In the genomic region with DNA sequence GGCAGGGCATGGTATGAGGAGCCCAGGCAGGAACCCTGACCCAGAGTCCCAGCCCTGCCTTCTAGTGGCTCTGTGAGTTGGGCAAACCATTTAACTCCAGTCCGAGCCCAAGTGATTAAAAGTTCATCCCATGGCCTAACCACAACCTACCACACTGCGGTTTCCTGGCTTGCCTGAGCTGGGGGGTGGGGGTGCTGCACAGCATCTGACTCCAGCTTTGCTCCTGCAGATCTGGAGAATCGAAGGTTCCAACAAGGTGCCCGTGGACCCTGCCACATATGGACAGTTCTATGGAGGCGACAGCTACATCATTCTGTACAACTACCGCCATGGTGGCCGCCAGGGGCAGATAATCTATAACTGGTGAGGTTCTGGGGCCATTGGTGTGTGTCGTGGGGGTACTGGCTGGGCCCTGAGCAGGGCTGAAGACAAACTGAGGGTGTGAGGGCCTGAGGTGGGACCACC, we compare ENCODE assay signal across 12 cellular contexts. TPM values are rescaled to one million over a fixed set of nuclear protein-coding genes. Genes with fewer than 3 reads are reported as not detected.
DNase-seq lines count a peak whose midpoint lies in the region; ATAC-seq, FAIRE-seq and TF ChIP-seq lines count a peak whose summit lies in the region.
"Had no signal": no experiment of that assay in that cellular context is flagged by ENCODE, and none has a peak within 500 bp of the region (broad histone marks: within the 10 kb centered on the region; RNA-seq: fewer than 3 reads in every experiment).

No MANE protein-coding gene starts in this region.

- H4K20me1 ChIP-seq in PC-9 (ENCODE audit: insufficient read depth): no peaks in the 10 kb centered on the region

- no peaks in the 10 kb centered on the region for H3K9me3 ChIP-seq in effector memory CD4-positive, alpha-beta T cell (ENCODE audit: control insufficient read depth, low read length)
- H3K9me3 ChIP-seq in skeletal muscle tissue (ENCODE audit: control insufficient read depth in 3 of 3, low read length in 3 of 3): no peaks in the 10 kb centered on the region
- no peaks in the 10 kb centered on the region for H3K9me3 ChIP-seq in PC-9 (ENCODE audit: insufficient read depth, low read depth)
- H3K9me3 ChIP-seq: pancreas had no signal

- no peaks in the 10 kb centered on the region for H3K36me3 ChIP-seq in effector memory CD4-positive, alpha-beta T cell (ENCODE audit: control insufficient read depth, insufficient read depth, low read length)
- H3K36me3 ChIP-seq in skeletal muscle tissue (ENCODE audit: control insufficient read depth in 3 of 3, insufficient read depth in 3 of 3, low read length in 3 of 3) (peaks cover 53 to 64% (median 53%) of the 10 kb centered on the region in 3 donors), PC-9 (ENCODE audit: low read depth) (no peaks in the 10 kb centered on the region)

- intact Hi-C loops in PC-9 (cut with micrococcal nuclease; ENCODE audit: unreplicated experiment): loop anchor here (2.0 to 5.0 kb wide), 3 partner anchors 42 to 564 kb away; no protein-coding TSS in a partner anchor

- no peak overlapping the region for H3K9ac ChIP-seq in skeletal muscle tissue (ENCODE audit: low read depth in 1 of 3, low read length in 3 of 3)

- no peak overlapping the region for H3K27ac ChIP-seq in effector memory CD4-positive, alpha-beta T cell (ENCODE audit: insufficient read depth, low read length, poor library complexity, severe bottlenecking)
- peak overlapping the region; percentile 71 for H3K27ac ChIP-seq in skeletal muscle tissue (ENCODE audit: low read depth, low read length)
- no peak overlapping the region for H3K27ac ChIP-seq in PC-9

- FAIRE-seq in RCC 7860 (lab: Jason Lieb, UNC): peak; percentile 93
- FAIRE-seq: pancreas had no signal

- no peaks in the 10 kb centered on the region for H3K9me2 ChIP-seq in PC-9 (ENCODE audit: insufficient read depth)

- CTCF ChIA-PET in PC-9 (lab: Charles Lee): interaction anchor here (0.6 to 2.1 kb wide), 3 partner anchors 33 to 79 kb away, joined by 3 to 10 read pairs (median 3); no protein-coding TSS in a partner anchor

- no peaks in the 10 kb centered on the region for H3K27me3 ChIP-seq in effector memory CD4-positive, alpha-beta T cell (replicated peaks; ENCODE audit: control insufficient read depth, insufficient read depth, low read length, poor library complexity, severe bottlenecking)
- H3K27me3 ChIP-seq in skeletal muscle tissue (ENCODE audit: control insufficient read depth in 3 of 3, insufficient read depth in 3 of 3, low read length in 3 of 3): no peaks in the 10 kb centered on the region
- H3K27me3 ChIP-seq in PC-9 (ENCODE audit: insufficient read depth, low read depth): no peaks in the 10 kb centered on the region
- H3K27me3 ChIP-seq: pancreas had no signal

- H3K4me3 ChIP-seq in effector memory CD4-positive, alpha-beta T cell (ENCODE audit: insufficient read depth, low read depth, low read length, poor library complexity, severe bottlenecking): no peak overlapping the region
- no peak overlapping the region for H3K4me3 ChIP-seq in skeletal muscle tissue (ENCODE audit: low read length in 3 of 3)
- H3K4me3 ChIP-seq in PC-9: no peak overlapping the region
- H3K4me3 ChIP-seq: pancreas had no signal

- H3K79me2 ChIP-seq in PC-9 (ENCODE audit: low read depth): no peaks in the 10 kb centered on the region

- peaks cover 14% of the 10 kb centered on the region; the same call in 1 of the 2 replicates for H3F3A ChIP-seq in PC-9 (ENCODE audit: insufficient read depth, low read depth)

- ATAC-seq in HG03457 (IDR thresholded peaks at IDR 0.05; ENCODE audit: unreplicated experiment): no peak
- ATAC-seq in GM18519 (IDR thresholded peaks at IDR 0.05; ENCODE audit: low FRiP score, unreplicated experiment): no peak
- ATAC-seq: stimulated activated memory B cell treated with anti-CD40 and anti-IgM and Interleukin-4, amounts not matched to agents 10 μg/mL and 1 μg/mL and 100 μg/mL, for 72 hours had no signal

- BruUV-seq in PC-9 (replicated peaks; lab: Mats Ljungman, UMichigan): no TSS peak

- DNase-seq in ELR (ENCODE audit: low read depth) (peak; percentile 60), RCC 7860 (ENCODE audit: low spot score) (peak; percentile 94), pons (ENCODE audit: low spot score) (no peak), PC-9 (no peak)
- peak in 2 of 3 donors; percentile 7 to 19 for DNase-seq in effector memory CD4-positive, alpha-beta T cell
- DNase-seq: aorta, NCI-H2029 treated with DMSO at 0.1 percent for 48 hours, pancreas had no signal

- H3K4me1 ChIP-seq in effector memory CD4-positive, alpha-beta T cell (ENCODE audit: control insufficient read depth, insufficient read depth, low read length, poor library complexity, severe bottlenecking): peaks cover 8% of the 10 kb centered on the region
- H3K4me1 ChIP-seq in skeletal muscle tissue (ENCODE audit: control insufficient read depth in 3 of 3, insufficient read depth in 3 of 3, low read length in 3 of 3): peaks cover 36 to 47% (median 39%) of the 10 kb centered on the region in 3 donors
- peaks cover 15% of the 10 kb centered on the region for H3K4me1 ChIP-seq in PC-9 (replicated peaks; ENCODE audit: insufficient read depth)

- POLR2A ChIA-PET in PC-9 (lab: Charles Lee; ENCODE audit: unreplicated experiment): no interaction called here

- no peak overlapping the region for H2AFZ ChIP-seq in PC-9

- no peak overlapping the region for H3K4me2 ChIP-seq in PC-9

- TF ChIP-seq CTCF in PC-9 (conservative IDR thresholded peaks at IDR 0.05): no peak

RNA-seq across cellular contexts. Expression of a gene that starts 49.0 kb away (rescaled TPM):
- total RNA-seq in skeletal muscle tissue (76.7 TPM), PC-9 (2021) (7.1 and 7.6 TPM in 2 replicates)

RNA-seq across cellular contexts. Expression of a gene that starts 53.1 kb away (rescaled TPM):
- total RNA-seq in skeletal muscle tissue (342 TPM), PC-9 (2021) (135 and 207 TPM in 2 replicates)

Comparison
In these comparisons a context has a peak if more than half of its experiments do, and no peak if none do; other contexts are left out.
1. DNase-seq: peak in ELR (single experiment), RCC 7860 (single experiment) and effector memory CD4-positive, alpha-beta T cell (2 of 3); none in pons (single experiment) and PC-9 (0 of 2).